1 cellular context compared by ENCODE assay signal in the genomic region with DNA sequence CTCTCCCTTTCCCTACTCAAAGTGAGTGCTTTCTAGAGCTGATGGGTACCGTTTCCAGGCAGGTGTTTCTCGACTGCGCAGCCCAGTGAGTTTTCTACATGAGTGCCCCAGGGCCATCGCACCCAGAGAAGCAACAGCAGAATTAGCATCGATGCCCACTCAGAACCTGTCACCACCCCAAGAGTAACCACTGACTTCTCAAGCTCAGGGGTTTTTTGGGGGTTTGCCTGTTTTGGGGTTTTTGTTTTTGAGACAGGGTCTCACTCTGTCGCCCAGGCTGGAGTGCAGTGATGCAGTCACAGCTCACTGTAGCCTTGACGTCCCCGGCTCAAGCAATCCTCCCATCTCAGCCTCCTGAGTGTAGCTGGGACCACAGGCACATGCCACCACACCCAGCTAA.
TF ChIP-seq lines count a peak whose summit lies in the region.

No MANE protein-coding gene starts in this region.

TF ChIP-seq in GM12878, 131 proteins besides CTCF, POLR2A, EP300 and RAD21 (continued from another document):
- no peak for TF ChIP-seq MYC (IDR thresholded peaks at IDR 0.05; ENCODE audit: insufficient read depth, insufficient read length, insufficient replicate concordance, low read length, severe bottlenecking)
- no peak for TF ChIP-seq SUZ12 (IDR thresholded peaks at IDR 0.05; ENCODE audit: unreplicated experiment)
- no peak for TF ChIP-seq MXI1 (IDR thresholded peaks at IDR 0.05; ENCODE audit: low read depth, low read length)
- TF ChIP-seq, protein P1, sequence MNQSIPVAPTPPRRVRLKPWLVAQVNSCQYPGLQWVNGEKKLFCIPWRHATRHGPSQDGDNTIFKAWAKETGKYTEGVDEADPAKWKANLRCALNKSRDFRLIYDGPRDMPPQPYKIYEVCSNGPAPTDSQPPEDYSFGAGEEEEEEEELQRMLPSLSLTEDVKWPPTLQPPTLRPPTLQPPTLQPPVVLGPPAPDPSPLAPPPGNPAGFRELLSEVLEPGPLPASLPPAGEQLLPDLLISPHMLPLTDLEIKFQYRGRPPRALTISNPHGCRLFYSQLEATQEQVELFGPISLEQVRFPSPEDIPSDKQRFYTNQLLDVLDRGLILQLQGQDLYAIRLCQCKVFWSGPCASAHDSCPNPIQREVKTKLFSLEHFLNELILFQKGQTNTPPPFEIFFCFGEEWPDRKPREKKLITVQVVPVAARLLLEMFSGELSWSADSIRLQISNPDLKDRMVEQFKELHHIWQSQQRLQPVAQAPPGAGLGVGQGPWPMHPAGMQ (IDR thresholded peaks at IDR 0.05; ENCODE audit: borderline replicate concordance): no peak
- no peak for TF ChIP-seq NFIC (IDR thresholded peaks at IDR 0.05; ENCODE audit: low read depth, low read length)
- no peak for TF ChIP-seq NR2F1 (conservative IDR thresholded peaks at IDR 0.05)
- TF ChIP-seq RB1 (IDR thresholded peaks at IDR 0.05; ENCODE audit: borderline replicate concordance): no peak
- TF ChIP-seq BMI1 (IDR thresholded peaks at IDR 0.05; ENCODE audit: borderline replicate concordance): no peak
- no peak for TF ChIP-seq CBX3 (IDR thresholded peaks at IDR 0.05; ENCODE audit: borderline replicate concordance, low read depth)
- TF ChIP-seq CHD4 (IDR thresholded peaks at IDR 0.05): no peak
- TF ChIP-seq, protein P2, sequence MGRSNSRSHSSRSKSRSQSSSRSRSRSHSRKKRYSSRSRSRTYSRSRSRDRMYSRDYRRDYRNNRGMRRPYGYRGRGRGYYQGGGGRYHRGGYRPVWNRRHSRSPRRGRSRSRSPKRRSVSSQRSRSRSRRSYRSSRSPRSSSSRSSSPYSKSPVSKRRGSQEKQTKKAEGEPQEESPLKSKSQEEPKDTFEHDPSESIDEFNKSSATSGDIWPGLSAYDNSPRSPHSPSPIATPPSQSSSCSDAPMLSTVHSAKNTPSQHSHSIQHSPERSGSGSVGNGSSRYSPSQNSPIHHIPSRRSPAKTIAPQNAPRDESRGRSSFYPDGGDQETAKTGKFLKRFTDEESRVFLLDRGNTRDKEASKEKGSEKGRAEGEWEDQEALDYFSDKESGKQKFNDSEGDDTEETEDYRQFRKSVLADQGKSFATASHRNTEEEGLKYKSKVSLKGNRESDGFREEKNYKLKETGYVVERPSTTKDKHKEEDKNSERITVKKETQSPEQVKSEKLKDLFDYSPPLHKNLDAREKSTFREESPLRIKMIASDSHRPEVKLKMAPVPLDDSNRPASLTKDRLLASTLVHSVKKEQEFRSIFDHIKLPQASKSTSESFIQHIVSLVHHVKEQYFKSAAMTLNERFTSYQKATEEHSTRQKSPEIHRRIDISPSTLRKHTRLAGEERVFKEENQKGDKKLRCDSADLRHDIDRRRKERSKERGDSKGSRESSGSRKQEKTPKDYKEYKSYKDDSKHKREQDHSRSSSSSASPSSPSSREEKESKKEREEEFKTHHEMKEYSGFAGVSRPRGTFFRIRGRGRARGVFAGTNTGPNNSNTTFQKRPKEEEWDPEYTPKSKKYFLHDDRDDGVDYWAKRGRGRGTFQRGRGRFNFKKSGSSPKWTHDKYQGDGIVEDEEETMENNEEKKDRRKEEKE (IDR thresholded peaks at IDR 0.05): no peak
- no peak for TF ChIP-seq BACH1 (IDR thresholded peaks at IDR 0.05; ENCODE audit: borderline replicate concordance)
- no peak for TF ChIP-seq TAF1 (IDR thresholded peaks at IDR 0.05; ENCODE audit: borderline replicate concordance, low read depth, low read length)
- TF ChIP-seq SUPT20H (IDR thresholded peaks at IDR 0.05; ENCODE audit: borderline replicate concordance, control insufficient read depth, low read depth, low read length): no peak
- no peak for TF ChIP-seq IRF4 (IDR thresholded peaks at IDR 0.05; ENCODE audit: low read depth, low read length)
- no peak for TF ChIP-seq CEBPZ (IDR thresholded peaks at IDR 0.05; ENCODE audit: low read depth, low read length)
- no peak for TF ChIP-seq PKNOX1 (IDR thresholded peaks at IDR 0.05)
- no peak for TF ChIP-seq NR2C2 (IDR thresholded peaks at IDR 0.05; ENCODE audit: borderline replicate concordance, control insufficient read depth, insufficient read length, low read depth)
- TF ChIP-seq CHD1 (IDR thresholded peaks at IDR 0.05; ENCODE audit: low read depth, low read length): no peak
- TF ChIP-seq CREB1 (IDR thresholded peaks at IDR 0.05; ENCODE audit: low read depth): 0 out of 2 replicates have a peak, but pooled peaks have one; percentile 25
- TF ChIP-seq, protein P3, sequence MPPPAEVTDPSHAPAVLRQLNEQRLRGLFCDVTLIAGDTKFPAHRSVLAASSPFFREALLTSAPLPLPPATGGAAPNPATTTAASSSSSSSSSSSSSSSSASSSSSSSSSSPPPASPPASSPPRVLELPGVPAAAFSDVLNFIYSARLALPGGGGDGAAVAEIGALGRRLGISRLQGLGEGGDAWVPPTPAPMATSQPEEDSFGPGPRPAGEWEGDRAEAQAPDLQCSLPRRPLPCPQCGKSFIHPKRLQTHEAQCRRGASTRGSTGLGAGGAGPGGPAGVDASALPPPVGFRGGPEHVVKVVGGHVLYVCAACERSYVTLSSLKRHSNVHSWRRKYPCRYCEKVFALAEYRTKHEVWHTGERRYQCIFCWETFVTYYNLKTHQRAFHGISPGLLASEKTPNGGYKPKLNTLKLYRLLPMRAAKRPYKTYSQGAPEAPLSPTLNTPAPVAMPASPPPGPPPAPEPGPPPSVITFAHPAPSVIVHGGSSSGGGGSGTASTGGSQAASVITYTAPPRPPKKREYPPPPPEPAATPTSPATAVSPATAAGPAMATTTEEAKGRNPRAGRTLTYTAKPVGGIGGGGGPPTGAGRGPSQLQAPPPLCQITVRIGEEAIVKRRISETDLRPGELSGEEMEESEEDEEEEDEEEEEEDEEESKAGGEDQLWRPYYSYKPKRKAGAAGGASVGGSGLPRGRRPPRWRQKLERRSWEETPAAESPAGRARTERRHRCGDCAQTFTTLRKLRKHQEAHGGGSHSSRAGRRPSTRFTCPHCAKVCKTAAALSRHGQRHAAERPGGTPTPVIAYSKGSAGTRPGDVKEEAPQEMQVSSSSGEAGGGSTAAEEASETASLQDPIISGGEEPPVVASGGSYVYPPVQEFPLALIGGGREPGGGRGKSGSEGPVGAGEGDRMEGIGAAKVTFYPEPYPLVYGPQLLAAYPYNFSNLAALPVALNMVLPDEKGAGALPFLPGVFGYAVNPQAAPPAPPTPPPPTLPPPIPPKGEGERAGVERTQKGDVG (CRISPR knock-in tag; IDR thresholded peaks at IDR 0.05): no peak
- TF ChIP-seq ASH2L (IDR thresholded peaks at IDR 0.05; ENCODE audit: borderline replicate concordance, low read depth): no peak
- no peak for TF ChIP-seq FOXM1 (IDR thresholded peaks at IDR 0.05; ENCODE audit: low read depth, low read length)
- TF ChIP-seq RFX5 (IDR thresholded peaks at IDR 0.05; ENCODE audit: low read depth, low read length): no peak
- no peak for TF ChIP-seq TCF12 (IDR thresholded peaks at IDR 0.05; ENCODE audit: low read depth, low read length)
- no peak; the same call in 1 of the 2 replicates for TF ChIP-seq CBFB (IDR thresholded peaks at IDR 0.05; ENCODE audit: low read depth)
- TF ChIP-seq TBL1XR1 (IDR thresholded peaks at IDR 0.05; ENCODE audit: low read depth, low read length): no peak
- TF ChIP-seq HDAC6 (IDR thresholded peaks at IDR 0.05; ENCODE audit: unreplicated experiment): no peak
- TF ChIP-seq FOXK2 (IDR thresholded peaks at IDR 0.05): no peak
- no peak for TF ChIP-seq POLR2AphosphoS2 (IDR thresholded peaks at IDR 0.05; ENCODE audit: low read depth, low read length)
- no peak for TF ChIP-seq SKIL (IDR thresholded peaks at IDR 0.05; ENCODE audit: low read depth, poor library complexity, severe bottlenecking)
- TF ChIP-seq SMC3 (IDR thresholded peaks at IDR 0.05; ENCODE audit: borderline replicate concordance, low read length): no peak
- no peak for TF ChIP-seq PAX8 (IDR thresholded peaks at IDR 0.05)
- TF ChIP-seq, protein P4, sequence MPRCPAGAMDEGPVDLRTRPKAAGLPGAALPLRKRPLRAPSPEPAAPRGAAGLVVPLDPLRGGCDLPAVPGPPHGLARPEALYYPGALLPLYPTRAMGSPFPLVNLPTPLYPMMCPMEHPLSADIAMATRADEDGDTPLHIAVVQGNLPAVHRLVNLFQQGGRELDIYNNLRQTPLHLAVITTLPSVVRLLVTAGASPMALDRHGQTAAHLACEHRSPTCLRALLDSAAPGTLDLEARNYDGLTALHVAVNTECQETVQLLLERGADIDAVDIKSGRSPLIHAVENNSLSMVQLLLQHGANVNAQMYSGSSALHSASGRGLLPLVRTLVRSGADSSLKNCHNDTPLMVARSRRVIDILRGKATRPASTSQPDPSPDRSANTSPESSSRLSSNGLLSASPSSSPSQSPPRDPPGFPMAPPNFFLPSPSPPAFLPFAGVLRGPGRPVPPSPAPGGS (IDR thresholded peaks at IDR 0.05; ENCODE audit: borderline replicate concordance, insufficient read depth, low read depth, low read length, poor library complexity, severe bottlenecking): no peak
- TF ChIP-seq EGR1 (IDR thresholded peaks at IDR 0.05; ENCODE audit: borderline replicate concordance in 1 of 2, low read depth in 2 of 2, low read length in 2 of 2): no peak
- no peak for TF ChIP-seq GABPA (IDR thresholded peaks at IDR 0.05; ENCODE audit: low read depth)
